1 cellular context compared by ENCODE assay signal in genomic region chr1:27536767-27537166, GRCh38.
TF ChIP-seq lines count a peak whose summit lies in the region.

No MANE protein-coding gene starts in this region.

TF ChIP-seq in HEK293, 187 proteins besides CTCF, POLR2A, EP300 and RAD21 (continued from another document and continues in another):
- TF ChIP-seq ZBTB48 (tag by site-specific recombination; IDR thresholded peaks at IDR 0.05) (no peak), ZSCAN30 (tag by site-specific recombination; IDR thresholded peaks at IDR 0.05) (0 out of 2 replicates have a peak, but pooled peaks have one; percentile 62), YY2 (tag by site-specific recombination; IDR thresholded peaks at IDR 0.05) (no peak), ZNF114 (tag by site-specific recombination; IDR thresholded peaks at IDR 0.05) (no peak), REPIN1 (tag by site-specific recombination; IDR thresholded peaks at IDR 0.05; ENCODE audit: low read depth) (no peak), REST (tag by site-specific recombination; IDR thresholded peaks at IDR 0.05) (no peak), ZNF600 (tag by site-specific recombination; IDR thresholded peaks at IDR 0.05) (peak; percentile 54; the same call in 1 of the 2 replicates), BCL11B (tag by site-specific recombination; IDR thresholded peaks at IDR 0.05; ENCODE audit: low read depth) (no peak), ZNF660 (tag by site-specific recombination; IDR thresholded peaks at IDR 0.05) (no peak), ZBTB44 (tag by site-specific recombination; IDR thresholded peaks at IDR 0.05) (no peak), ZBTB8A (tag by site-specific recombination; IDR thresholded peaks at IDR 0.05) (peak; percentile 94), ZSCAN23 (tag by site-specific recombination; IDR thresholded peaks at IDR 0.05) (no peak), ZNF280D (tag by site-specific recombination; IDR thresholded peaks at IDR 0.05) (no peak), SP7 (tag by site-specific recombination; IDR thresholded peaks at IDR 0.05) (no peak), PRDM2 (tag by site-specific recombination; IDR thresholded peaks at IDR 0.05; ENCODE audit: borderline replicate concordance) (no peak), SP3 (tag by site-specific recombination; IDR thresholded peaks at IDR 0.05) (no peak), ZNF629 (tag by site-specific recombination; IDR thresholded peaks at IDR 0.05) (no peak), ZNF10 (tag by site-specific recombination; IDR thresholded peaks at IDR 0.05) (0 out of 2 replicates have a peak, but pooled peaks have one; percentile 69), ZNF132 (tag by site-specific recombination; IDR thresholded peaks at IDR 0.05; ENCODE audit: borderline replicate concordance) (no peak), ZNF174 (tag by site-specific recombination; IDR thresholded peaks at IDR 0.05) (no peak), ZBTB6 (tag by site-specific recombination; IDR thresholded peaks at IDR 0.05) (no peak), ZNF324 (tag by site-specific recombination; IDR thresholded peaks at IDR 0.05) (no peak), ZFHX2 (tag by site-specific recombination; conservative IDR thresholded peaks at IDR 0.05) (peak; percentile 81), SALL2 (tag by site-specific recombination; IDR thresholded peaks at IDR 0.05; ENCODE audit: borderline replicate concordance) (no peak), ZNF777 (tag by site-specific recombination; IDR thresholded peaks at IDR 0.05; ENCODE audit: borderline replicate concordance) (no peak), ZNF16 (tag by site-specific recombination; IDR thresholded peaks at IDR 0.05; ENCODE audit: low read depth) (no peak), ZBTB20 (tag by site-specific recombination; IDR thresholded peaks at IDR 0.05) (no peak), KLF1 (tag by site-specific recombination; IDR thresholded peaks at IDR 0.05) (no peak), KLF9 (tag by site-specific recombination; IDR thresholded peaks at IDR 0.05; ENCODE audit: low read depth) (no peak), ZNF530 (tag by site-specific recombination; IDR thresholded peaks at IDR 0.05; ENCODE audit: low read depth) (no peak), ZNF658 (tag by site-specific recombination; IDR thresholded peaks at IDR 0.05) (no peak), GLIS2 (tag by site-specific recombination; IDR thresholded peaks at IDR 0.05) (peak; percentile 55; the same call in 1 of the 2 replicates), ZNF654 (tag by site-specific recombination; IDR thresholded peaks at IDR 0.05; ENCODE audit: low read depth) (no peak), ZIC2 (tag by site-specific recombination; IDR thresholded peaks at IDR 0.05) (peak; percentile 94), HOXD13 (CRISPR knock-in tag; IDR thresholded peaks at IDR 0.05; ENCODE audit: borderline replicate concordance) (no peak)
- TF ChIP-seq, protein P1, sequence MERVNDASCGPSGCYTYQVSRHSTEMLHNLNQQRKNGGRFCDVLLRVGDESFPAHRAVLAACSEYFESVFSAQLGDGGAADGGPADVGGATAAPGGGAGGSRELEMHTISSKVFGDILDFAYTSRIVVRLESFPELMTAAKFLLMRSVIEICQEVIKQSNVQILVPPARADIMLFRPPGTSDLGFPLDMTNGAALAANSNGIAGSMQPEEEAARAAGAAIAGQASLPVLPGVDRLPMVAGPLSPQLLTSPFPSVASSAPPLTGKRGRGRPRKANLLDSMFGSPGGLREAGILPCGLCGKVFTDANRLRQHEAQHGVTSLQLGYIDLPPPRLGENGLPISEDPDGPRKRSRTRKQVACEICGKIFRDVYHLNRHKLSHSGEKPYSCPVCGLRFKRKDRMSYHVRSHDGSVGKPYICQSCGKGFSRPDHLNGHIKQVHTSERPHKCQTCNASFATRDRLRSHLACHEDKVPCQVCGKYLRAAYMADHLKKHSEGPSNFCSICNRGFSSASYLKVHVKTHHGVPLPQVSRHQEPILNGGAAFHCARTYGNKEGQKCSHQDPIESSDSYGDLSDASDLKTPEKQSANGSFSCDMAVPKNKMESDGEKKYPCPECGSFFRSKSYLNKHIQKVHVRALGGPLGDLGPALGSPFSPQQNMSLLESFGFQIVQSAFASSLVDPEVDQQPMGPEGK (tag by site-specific recombination; IDR thresholded peaks at IDR 0.05), result peak; percentile 68; the same call in 1 of the 2 replicates
- TF ChIP-seq, protein P2, sequence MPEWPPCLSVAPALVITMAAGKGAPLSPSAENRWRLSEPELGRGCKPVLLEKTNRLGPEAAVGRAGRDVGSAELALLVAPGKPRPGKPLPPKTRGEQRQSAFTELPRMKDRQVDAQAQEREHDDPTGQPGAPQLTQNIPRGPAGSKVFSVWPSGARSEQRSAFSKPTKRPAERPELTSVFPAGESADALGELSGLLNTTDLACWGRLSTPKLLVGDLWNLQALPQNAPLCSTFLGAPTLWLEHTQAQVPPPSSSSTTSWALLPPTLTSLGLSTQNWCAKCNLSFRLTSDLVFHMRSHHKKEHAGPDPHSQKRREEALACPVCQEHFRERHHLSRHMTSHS (tag by site-specific recombination; IDR thresholded peaks at IDR 0.05), result no peak
- TF ChIP-seq, protein P3, sequence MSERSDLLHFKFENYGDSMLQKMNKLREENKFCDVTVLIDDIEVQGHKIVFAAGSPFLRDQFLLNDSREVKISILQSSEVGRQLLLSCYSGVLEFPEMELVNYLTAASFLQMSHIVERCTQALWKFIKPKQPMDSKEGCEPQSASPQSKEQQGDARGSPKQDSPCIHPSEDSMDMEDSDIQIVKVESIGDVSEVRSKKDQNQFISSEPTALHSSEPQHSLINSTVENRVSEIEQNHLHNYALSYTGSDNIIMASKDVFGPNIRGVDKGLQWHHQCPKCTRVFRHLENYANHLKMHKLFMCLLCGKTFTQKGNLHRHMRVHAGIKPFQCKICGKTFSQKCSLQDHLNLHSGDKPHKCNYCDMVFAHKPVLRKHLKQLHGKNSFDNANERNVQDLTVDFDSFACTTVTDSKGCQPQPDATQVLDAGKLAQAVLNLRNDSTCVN (tag by site-specific recombination; optimal IDR thresholded peaks at IDR 0.05), result no peak
